In genomic region chr7:114988755-114989154, GRCh38 we compare ENCODE assay signal across 11 cellular contexts.
DNase-seq lines count a peak whose midpoint lies in the region; ATAC-seq and TF ChIP-seq lines count a peak whose summit lies in the region.
"Had no signal": no experiment of that assay in that cellular context is flagged by ENCODE, and none has a peak within 500 bp of the region (broad histone marks: within the 10 kb centered on the region; RNA-seq: fewer than 3 reads in every experiment).

No MANE protein-coding gene starts in this region.

- no peak for ATAC-seq in HG02798 (IDR thresholded peaks at IDR 0.05; ENCODE audit: poor library complexity, unreplicated experiment)
- ATAC-seq: T-cell had no signal

- POLR2A ChIA-PET in MCF 10A (lab: Yijun Ruan, JAX): interaction anchor here (0.7 to 1.6 kb wide), 2 partner anchors 53 to 65 kb away, joined by 3 to 4 read pairs; no protein-coding TSS in a partner anchor

- no TSS peak for BruUV-seq in MCF 10A (replicated peaks; lab: Mats Ljungman, UMichigan)

- CTCF ChIA-PET in MCF 10A (lab: Yijun Ruan, JAX): no interaction called here

- peaks cover 12% of the 10 kb centered on the region for H3K4me1 Mint-ChIP-seq in MCF 10A (ENCODE audit: insufficient read depth, unreplicated experiment)

- TF ChIP-seq CTCF in MCF 10A (IDR thresholded peaks at IDR 0.05; ENCODE audit: unreplicated experiment) (no peak), breast epithelium (IDR thresholded peaks at IDR 0.05) (no peak), choroid plexus epithelial cell (conservative IDR thresholded peaks at IDR 0.05; ENCODE audit: low read depth, low read length) (no peak), kidney epithelial cell (IDR thresholded peaks at IDR 0.05; ENCODE audit: insufficient read depth, low read length, poor library complexity, severe bottlenecking) (no peak), uterus (IDR thresholded peaks at IDR 0.05) (no peak), coronary artery (IDR thresholded peaks at IDR 0.05) (no peak)

- intact Hi-C loops in MCF 10A (cut with micrococcal nuclease) (no loop called here), breast epithelium (cut with DNase I; ENCODE audit: low total_unique reads) (no loop called here), uterus (cut with DNase I; ENCODE audit: low total_unique reads) (no loop called here)

- no peaks in the 10 kb centered on the region for H3K36me3 ChIP-seq in breast epithelium
- H3K36me3 ChIP-seq in kidney epithelial cell (ENCODE audit: control insufficient read depth, insufficient read depth, low read length): no peaks in the 10 kb centered on the region
- H3K36me3 ChIP-seq in uterus: no peaks in the 10 kb centered on the region

- H3K4me3 ChIP-seq in breast epithelium (no peak overlapping the region), choroid plexus epithelial cell (ENCODE audit: low read depth, low read length) (no peak overlapping the region), kidney epithelial cell (ENCODE audit: low read depth, low read length) (no peak overlapping the region), uterus (no peak overlapping the region), coronary artery (no peak overlapping the region)

- H3K4me1 ChIP-seq in breast epithelium: no peaks in the 10 kb centered on the region
- H3K4me1 ChIP-seq in uterus: peaks cover 0 to 7% of the 10 kb centered on the region in 2 donors

- H3K9me3 Mint-ChIP-seq in MCF 10A (ENCODE audit: unreplicated experiment): no peaks in the 10 kb centered on the region

- H3K27me3 ChIP-seq in breast epithelium (no peaks in the 10 kb centered on the region), kidney epithelial cell (ENCODE audit: control insufficient read depth, insufficient read depth, low read length) (no peaks in the 10 kb centered on the region), uterus (no peaks in the 10 kb centered on the region)

- H3K9me3 ChIP-seq in breast epithelium (no peaks in the 10 kb centered on the region), uterus (no peaks in the 10 kb centered on the region)

- no peak overlapping the region for H3K4me3 Mint-ChIP-seq in MCF 10A (ENCODE audit: unreplicated experiment)
- H3K4me3 Mint-ChIP-seq: T-cell had no signal

- H3K36me3 Mint-ChIP-seq in MCF 10A (ENCODE audit: insufficient read depth, unreplicated experiment): no peaks in the 10 kb centered on the region

- DNase-seq in MCF 10A (ENCODE audit: unreplicated experiment): peak; percentile 73
- DNase-seq in breast epithelium (ENCODE audit: low spot score in 2 of 2): no peak
- DNase-seq in choroid plexus epithelial cell (ENCODE audit: low read depth): peak; percentile 73
- DNase-seq in kidney epithelial cell (ENCODE audit: low read depth): peak; percentile 14
- DNase-seq in uterus: peak; percentile 71 to 79
- DNase-seq in coronary artery (ENCODE audit: low spot score): no peak
- DNase-seq in NCI-H1436 (lab: John Stamatoyannopoulos, UW): no peak
- DNase-seq: KG1, NCI-H524, T-cell had no signal

- no peak for TF ChIP-seq POLR2A in breast epithelium (IDR thresholded peaks at IDR 0.05)
- no peak for TF ChIP-seq POLR2A in uterus (IDR thresholded peaks at IDR 0.05)

- no peak overlapping the region for H3K27ac Mint-ChIP-seq in MCF 10A (ENCODE audit: low read depth, unreplicated experiment)
- H3K27ac Mint-ChIP-seq: T-cell had no signal

- H3K27ac ChIP-seq in breast epithelium (peak overlapping the region in 1 of 2 donors; percentile 39), uterus (peak overlapping the region; percentile 39 to 65), coronary artery (peak overlapping the region in 1 of 2 donors; percentile 11)

- H3K27me3 Mint-ChIP-seq in MCF 10A (ENCODE audit: insufficient read depth, unreplicated experiment): no peaks in the 10 kb centered on the region
- H3K27me3 Mint-ChIP-seq: T-cell had no signal

Comparison
In these comparisons a context has a peak if more than half of its experiments do, and no peak if none do; other contexts are left out.
1. DNase-seq: peak in MCF 10A (single experiment), choroid plexus epithelial cell (single experiment), kidney epithelial cell (single experiment) and uterus (2 of 2); none in breast epithelium (0 of 2), coronary artery (single experiment) and NCI-H1436 (single experiment).